12 cellular contexts compared by ENCODE assay signal in genomic region chr3:34678580-34678979, GRCh38.
DNase-seq lines count a peak whose midpoint lies in the region; ATAC-seq and TF ChIP-seq lines count a peak whose summit lies in the region.
"Had no signal": no experiment of that assay in that cellular context is flagged by ENCODE, and none has a peak within 500 bp of the region (broad histone marks: within the 10 kb centered on the region; RNA-seq: fewer than 3 reads in every experiment).

No MANE protein-coding gene starts in this region.

- no peaks in the 10 kb centered on the region for H3K79me2 ChIP-seq in trophoblast cell (ENCODE audit: control insufficient read depth, insufficient read depth, low read length, poor library complexity)

- no peak overlapping the region for H4K8ac ChIP-seq in trophoblast cell (ENCODE audit: low read depth, low read length)

- no peak overlapping the region for H3K14ac ChIP-seq in trophoblast cell (ENCODE audit: low read length)

- H3K79me1 ChIP-seq in trophoblast cell (ENCODE audit: low read length) = peaks cover 3% of the 10 kb centered on the region

- H3K4me1 ChIP-seq in right cardiac atrium (ENCODE audit: control insufficient read depth, insufficient read depth, low read length) (no peaks in the 10 kb centered on the region), trophoblast cell (ENCODE audit: control insufficient read depth in 1 of 2, insufficient read depth in 2 of 2, low read length in 2 of 2) (no peaks in the 10 kb centered on the region)
- H3K4me1 ChIP-seq: HAP-1 had no signal

- no peak overlapping the region for H4K12ac ChIP-seq in trophoblast cell (ENCODE audit: low read depth, low read length)

- no peak overlapping the region for H2BK12ac ChIP-seq in trophoblast cell (ENCODE audit: low read length)

- intact Hi-C loops in Right ventricle myocardium superior (cut with DNase I) (no loop called here), right cardiac atrium (cut with DNase I) (loop anchor here in 1 of 4 donors (2.0 kb wide), 1 partner anchor 418 kb away; no protein-coding TSS in a partner anchor)

- TF ChIP-seq POLR2A in erythroblast (IDR thresholded peaks at IDR 0.05; ENCODE audit: low read length) = no peak

- ATAC-seq in Right ventricle myocardium superior (ENCODE audit: poor library complexity) (peak; percentile 58), right cardiac atrium (no peak), HG03354 (IDR thresholded peaks at IDR 0.05; ENCODE audit: poor library complexity, severe bottlenecking, unreplicated experiment) (no peak), GM19395 (IDR thresholded peaks at IDR 0.05; ENCODE audit: unreplicated experiment) (no peak)
- ATAC-seq: GM12878 had no signal

- H3K9me3 ChIP-seq in right cardiac atrium (ENCODE audit: control insufficient read depth, low read length) (no peaks in the 10 kb centered on the region), trophoblast cell (ENCODE audit: insufficient read depth, low read depth, low read length) (peaks cover 6% of the 10 kb centered on the region)
- H3K9me3 ChIP-seq: HAP-1 had no signal

- no peak overlapping the region for H3K4me2 ChIP-seq in trophoblast cell (ENCODE audit: low read length)

- H3K4me3 ChIP-seq in right cardiac atrium (ENCODE audit: low read length) (no peak overlapping the region), trophoblast cell (ENCODE audit: low read depth, low read length) (no peak overlapping the region)
- H3K4me3 ChIP-seq: GM12878, HAP-1 had no signal

- H3K27me3 ChIP-seq in right cardiac atrium (ENCODE audit: control insufficient read depth, insufficient read depth) = no peaks in the 10 kb centered on the region
- H3K27me3 ChIP-seq in trophoblast cell (ENCODE audit: insufficient read depth, low read length) = no peaks in the 10 kb centered on the region

- H4K91ac ChIP-seq in trophoblast cell (ENCODE audit: low read depth, low read length) = no peak overlapping the region

- no peak overlapping the region for H3K23ac ChIP-seq in trophoblast cell (ENCODE audit: low read length)

- DNase-seq in Right ventricle myocardium superior (no peak), right cardiac atrium (no peak), OCI-M1 (lab: John Stamatoyannopoulos, UW) (peak; percentile 63), erythroblast (lab: John Stamatoyannopoulos, UW) (peak; percentile 17 to 22), trophoblast cell (peak; percentile 47 to 72), inferior parietal cortex (ENCODE audit: extremely low spot score) (no peak)
- DNase-seq: CD8-positive, alpha-beta memory T cell had no signal

- H3K27ac ChIP-seq in right cardiac atrium (ENCODE audit: low read length) (no peak overlapping the region), trophoblast cell (ENCODE audit: low read depth, low read length) (no peak overlapping the region)
- H3K27ac ChIP-seq: 22Rv1 had no signal

- no peak overlapping the region for H3K9ac ChIP-seq in trophoblast cell (ENCODE audit: low read length)

- no peak overlapping the region for H2AFZ ChIP-seq in trophoblast cell (ENCODE audit: insufficient read depth, low read length, poor library complexity)

- no peak overlapping the region for H2AK5ac ChIP-seq in trophoblast cell (ENCODE audit: low read length)

- no peak overlapping the region for H3K4ac ChIP-seq in trophoblast cell (ENCODE audit: low read depth, low read length)

- no peak overlapping the region for H3K18ac ChIP-seq in trophoblast cell (ENCODE audit: low read length)

- peaks cover 0 to 2% of the 10 kb centered on the region in 2 experiments for H3K36me3 ChIP-seq in trophoblast cell (ENCODE audit: control insufficient read depth in 1 of 2, insufficient read depth in 2 of 2, low read length in 2 of 2)
- H3K36me3 ChIP-seq: HAP-1 had no signal

- H2BK5ac ChIP-seq in trophoblast cell (ENCODE audit: low read depth, low read length, poor library complexity) = no peak overlapping the region

- no peak overlapping the region for H2BK120ac ChIP-seq in trophoblast cell (ENCODE audit: insufficient read depth, low read length, poor library complexity)

Comparison
In these comparisons a context has a peak if more than half of its experiments do, and no peak if none do; other contexts are left out.
1. DNase-seq: peak in OCI-M1 (single experiment), erythroblast (2 of 2) and trophoblast cell (2 of 2); none in Right ventricle myocardium superior (single experiment), right cardiac atrium (0 of 3) and inferior parietal cortex (single experiment).